15 cellular contexts compared by ENCODE assay signal in genomic region chr12:69433653-69434052, GRCh38. TPM values are rescaled to one million over a fixed set of nuclear protein-coding genes. Genes with fewer than 3 reads are reported as not detected.
DNase-seq lines count a peak whose midpoint lies in the region; ATAC-seq lines count a peak whose summit lies in the region.
"Had no signal": no experiment of that assay in that cellular context is flagged by ENCODE, and none has a peak within 500 bp of the region (broad histone marks: within the 10 kb centered on the region; RNA-seq: fewer than 3 reads in every experiment).

No MANE protein-coding gene starts in this region.

- in situ Hi-C loops in SK-MEL-5 (cut with HindIII; ENCODE audit: low pct_unique_long_range_greater_than_20kb, low sequenced_read_pairs): no loop called here

- ATAC-seq in GM19452 (IDR thresholded peaks at IDR 0.05; ENCODE audit: unreplicated experiment): no peak
- ATAC-seq: GM12878 had no signal

- DNase-seq in DMS79 treated with DMSO at 0.1 percent for 48 hours (lab: John Stamatoyannopoulos, UW): peak; percentile 25
- DNase-seq in SK-MEL-5 (ENCODE audit: low read depth, low spot score): peak; percentile 83
- DNase-seq in globus pallidus (ENCODE audit: low spot score): peak; percentile 18
- DNase-seq in pons (ENCODE audit: low spot score): peak; percentile 56
- no peak for DNase-seq in UCSD-AML1 (lab: John Stamatoyannopoulos, UW; ENCODE audit: unreplicated experiment)
- DNase-seq in OCI-M2 (lab: John Stamatoyannopoulos, UW; ENCODE audit: unreplicated experiment): no peak
- DNase-seq in NCI-H2107 treated with DMSO at 0.1 percent for 48 hours (lab: John Stamatoyannopoulos, UW; ENCODE audit: unreplicated experiment): no peak
- DNase-seq: C1 segment of cervical spinal cord; Caco-2; CD4-positive, alpha-beta memory T cell; DMS153; GOT3; HFFc6 had no signal

RNA-seq across cellular contexts. Expression of gene FRS2, which starts 36.5 kb away (rescaled TPM):
- total RNA-seq in SK-MEL-5 (2014; rRNA removed; shearing (Covaris generic)): 24.3 and 26.6 TPM in 2 replicates
- 12.0 and 13.2 TPM in 2 replicates for polyA plus RNA-seq in SK-MEL-5 (2015; cell fraction: cytosol; rRNA removed)
- 26.9 and 31.6 TPM in 2 replicates for polyA plus RNA-seq in SK-MEL-5 (2015; cell fraction: nucleus; rRNA removed)

Comparison
In these comparisons a context has a peak if more than half of its experiments do, and no peak if none do; other contexts are left out.
1. DNase-seq: peak in DMS79 treated with DMSO at 0.1 percent for 48 hours (single experiment), SK-MEL-5 (single experiment), globus pallidus (single experiment) and pons (single experiment); none in UCSD-AML1 (single experiment), OCI-M2 (single experiment) and NCI-H2107 treated with DMSO at 0.1 percent for 48 hours (single experiment).